Comparison of ENCODE assay signal across 19 cellular contexts in the genomic region with DNA sequence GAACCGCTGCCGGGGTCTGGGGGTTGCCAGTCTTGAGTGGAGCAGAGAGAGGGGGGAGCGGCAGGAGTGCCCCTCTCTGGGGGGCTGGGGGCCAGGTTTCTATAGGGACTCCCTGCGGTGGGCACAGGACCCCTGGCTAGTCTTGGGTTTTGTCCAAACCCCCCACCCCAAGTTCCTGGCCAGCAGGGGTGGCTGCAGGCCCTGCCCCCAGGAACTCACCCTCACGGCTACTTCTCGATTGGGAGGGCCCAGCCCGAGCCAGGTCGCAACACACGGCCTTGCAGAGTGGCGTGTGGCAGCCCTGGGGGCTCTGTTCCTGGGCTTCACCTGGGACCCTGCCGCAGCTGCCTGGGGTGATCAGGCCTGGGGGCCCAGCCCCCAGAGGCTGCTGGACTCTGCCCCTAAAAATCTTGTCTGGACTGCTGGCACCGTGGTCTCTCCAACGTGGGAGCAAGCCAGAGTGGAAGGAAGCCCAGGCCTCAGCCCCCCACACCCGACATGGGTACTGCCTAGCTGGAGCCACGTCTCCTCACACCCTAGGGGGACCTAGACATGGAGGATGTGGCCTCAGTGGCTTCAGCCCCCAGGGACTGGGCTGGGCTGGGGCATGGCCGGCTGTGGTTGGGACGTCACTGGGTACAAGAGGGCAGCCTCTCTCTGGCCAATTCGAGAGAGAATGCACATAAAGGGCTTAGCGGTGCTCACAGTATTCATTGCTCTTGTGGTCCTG. TPM values are rescaled to one million over a fixed set of nuclear protein-coding genes. Genes with fewer than 3 reads are reported as not detected.
DNase-seq lines count a peak whose midpoint lies in the region; ATAC-seq and TF ChIP-seq lines count a peak whose summit lies in the region.
"Had no signal": no experiment of that assay in that cellular context is flagged by ENCODE, and none has a peak within 500 bp of the region (broad histone marks: within the 10 kb centered on the region; RNA-seq: fewer than 3 reads in every experiment).

No MANE protein-coding gene starts in this region.

- no peaks in the 10 kb centered on the region for H3F3A ChIP-seq in SK-N-SH (replicated peaks; ENCODE audit: insufficient read depth)

- no peaks in the 10 kb centered on the region for H3K9me2 ChIP-seq in SK-N-SH

- no peak overlapping the region for H3K27ac Mint-ChIP-seq in central memory CD8-positive, alpha-beta T cell (ENCODE audit: low read depth)
- H3K27ac Mint-ChIP-seq in nephron progenitor cell (no peak overlapping the region), CD14-positive monocyte (no peak overlapping the region)
- H3K27ac Mint-ChIP-seq: activated CD4-positive, alpha-beta T cell treated with anti-CD3 and anti-CD28 coated beads for 36 hours; activated CD8-positive, alpha-beta memory T cell treated with anti-CD3 and anti-CD28 coated beads, Interleukin-2, amount 10 ng/mL, durations not matched to agents 7 days and 5 days; activated naive CD8-positive, alpha-beta T cell; activated T-helper 1 cell treated with anti-CD3 and anti-CD28 coated beads, Interleukin-12 subunit alpha, Interleukin-12 subunit beta, Interleukin-2, Interleukin-4 antibody, amounts not matched to agents 30 ng/mL and 10 ng/mL and 1 ng/mL, durations not matched to agents 14 hours and 24 hours and 36 hours; mesothelial cell of epicardium; type B pancreatic cell had no signal

- TF ChIP-seq RAD21 in SK-N-SH (IDR thresholded peaks at IDR 0.05; ENCODE audit: low read length) = no peak

- TF ChIP-seq CTCF in SK-N-SH (IDR thresholded peaks at IDR 0.05) (no peak), nephron progenitor cell (IDR thresholded peaks at IDR 0.05) (no peak), CD14-positive monocyte (IDR thresholded peaks at IDR 0.05) (no peak)

- no peak overlapping the region for H3K27ac ChIP-seq in SK-N-SH (ENCODE audit: low read depth in 2 of 2, low read length in 1 of 2)
- H3K27ac ChIP-seq: 22Rv1, brain microvascular endothelial cell, HL-60, left lung had no signal

- 0 out of 2 replicates have a peak, but pooled peaks cover 7% of the 10 kb centered on the region for H4K20me1 ChIP-seq in SK-N-SH (ENCODE audit: insufficient read depth)

- POLR2A ChIA-PET in SK-N-SH (lab: Yijun Ruan, JAX) = no interaction called here

- WGBS in SK-N-SH (ENCODE audit: low lambda C conversion rate) = 44% methylated on average over 7 of the region's 19 CpGs

- in situ Hi-C loops in KBM-7 (cut with MboI; ENCODE audit: low pct_unique_long_range_greater_than_20kb, low sequenced_read_pairs) = no loop called here

- H2AFZ ChIP-seq in SK-N-SH (ENCODE audit: low read depth) = no peak overlapping the region

- peaks cover 12% of the 10 kb centered on the region for H3K4me1 Mint-ChIP-seq in central memory CD8-positive, alpha-beta T cell
- H3K4me1 Mint-ChIP-seq in nephron progenitor cell (peaks cover 39% of the 10 kb centered on the region), CD14-positive monocyte (peaks cover 6% of the 10 kb centered on the region)

- peaks cover 9% of the 10 kb centered on the region for H3K27me3 Mint-ChIP-seq in central memory CD8-positive, alpha-beta T cell
- H3K27me3 Mint-ChIP-seq in nephron progenitor cell (ENCODE audit: low read depth, poor library complexity) = peaks cover 43% of the 10 kb centered on the region
- H3K27me3 Mint-ChIP-seq in CD14-positive monocyte (ENCODE audit: low read depth in 3 of 3) = peaks cover 8 to 57% (median 16%) of the 10 kb centered on the region in 3 donors
- H3K27me3 Mint-ChIP-seq: activated naive CD8-positive, alpha-beta T cell had no signal

- no peak overlapping the region for H3K4me3 ChIP-seq in SK-N-SH (ENCODE audit: low read depth in 2 of 2, low read length in 1 of 2)

- H3K36me3 Mint-ChIP-seq in central memory CD8-positive, alpha-beta T cell (ENCODE audit: insufficient read depth) = peaks cover 3% of the 10 kb centered on the region
- H3K36me3 Mint-ChIP-seq in nephron progenitor cell (ENCODE audit: low read depth) (no peaks in the 10 kb centered on the region), CD14-positive monocyte (no peaks in the 10 kb centered on the region)
- H3K36me3 Mint-ChIP-seq: activated CD8-positive, alpha-beta memory T cell treated with anti-CD3 and anti-CD28 coated beads, Interleukin-2, amount 10 ng/mL, durations not matched to agents 7 days and 5 days; activated naive CD8-positive, alpha-beta T cell; mesothelial cell of epicardium; type B pancreatic cell had no signal

- H3K9me3 ChIP-seq in SK-N-SH = no peaks in the 10 kb centered on the region
- H3K9me3 ChIP-seq: left lung had no signal

- H3K27me3 ChIP-seq in SK-N-SH (ENCODE audit: insufficient read depth) = peaks cover 24% of the 10 kb centered on the region; the same call in 1 of the 2 replicates

- no peak for DNase-seq in SK-N-SH
- no peak for DNase-seq in central memory CD8-positive, alpha-beta T cell (ENCODE audit: low spot score in 2 of 2)
- no peak for DNase-seq in nephron progenitor cell
- no peak for DNase-seq in CD14-positive monocyte (ENCODE audit: low spot score)
- DNase-seq in KBM-7 = no peak
- DNase-seq: activated CD8-positive, alpha-beta memory T cell treated with anti-CD3 and anti-CD28 coated beads, Interleukin-2, amount 10 ng/mL, durations not matched to agents 7 days and 5 days had no signal

- TF ChIP-seq EP300 in SK-N-SH (IDR thresholded peaks at IDR 0.05; ENCODE audit: borderline replicate concordance in 1 of 2, low read depth in 1 of 2, low read length in 1 of 2) = no peak

- H3K9ac ChIP-seq in SK-N-SH = no peak overlapping the region

- H3K36me3 ChIP-seq in SK-N-SH (replicated peaks in 1 of 2; ENCODE audit: control insufficient read depth in 1 of 2, insufficient read depth in 2 of 2, low read length in 1 of 2) = no peaks in the 10 kb centered on the region
- H3K36me3 ChIP-seq: brain microvascular endothelial cell, left lung had no signal

- ATAC-seq in SK-N-SH treated with all-trans-retinoic acid at 6 μM for 48 hours (peak; percentile 3; the same call in 1 of the 3 replicates), HG03457 (IDR thresholded peaks at IDR 0.05; ENCODE audit: unreplicated experiment) (no peak), HG02759 (IDR thresholded peaks at IDR 0.05; ENCODE audit: unreplicated experiment) (no peak)
- no peak for ATAC-seq in central memory CD8-positive, alpha-beta T cell (replicated peaks; ENCODE audit: extremely low read depth, poor library complexity, severe bottlenecking)

- peak overlapping the region; percentile 75 for H3K4me3 Mint-ChIP-seq in central memory CD8-positive, alpha-beta T cell
- H3K4me3 Mint-ChIP-seq in nephron progenitor cell (peak overlapping the region; percentile 42), CD14-positive monocyte (no peak overlapping the region)
- H3K4me3 Mint-ChIP-seq: activated CD4-positive, alpha-beta T cell treated with anti-CD3 and anti-CD28 coated beads for 36 hours; activated CD8-positive, alpha-beta memory T cell treated with anti-CD3 and anti-CD28 coated beads, Interleukin-2, amount 10 ng/mL, durations not matched to agents 7 days and 5 days; activated naive CD8-positive, alpha-beta T cell; activated T-helper 1 cell treated with anti-CD3 and anti-CD28 coated beads, Interleukin-12 subunit alpha, Interleukin-12 subunit beta, Interleukin-2, Interleukin-4 antibody, amounts not matched to agents 30 ng/mL and 10 ng/mL and 1 ng/mL, durations not matched to agents 14 hours and 24 hours and 36 hours; mesothelial cell of epicardium; neural crest cell; type B pancreatic cell had no signal

- H3K4me2 ChIP-seq in SK-N-SH = no peak overlapping the region

- intact Hi-C loops in CD14-positive monocyte (cut with micrococcal nuclease) = loop anchor here in 1 of 2 donors (5.0 kb wide), 1 partner anchor 315 kb away; the partner anchor contains the start of genes GALNS and TRAPPC2L

- no peaks in the 10 kb centered on the region for H3K9me3 Mint-ChIP-seq in central memory CD8-positive, alpha-beta T cell
- H3K9me3 Mint-ChIP-seq in nephron progenitor cell (no peaks in the 10 kb centered on the region), CD14-positive monocyte (peaks cover 0 to 4% (median 0%) of the 10 kb centered on the region in 7 donors)
- H3K9me3 Mint-ChIP-seq: activated T-helper 1 cell treated with anti-CD3 and anti-CD28 coated beads, Interleukin-12 subunit alpha, Interleukin-12 subunit beta, Interleukin-2, Interleukin-4 antibody, amounts not matched to agents 30 ng/mL and 10 ng/mL and 1 ng/mL, durations not matched to agents 14 hours and 24 hours and 36 hours; mesothelial cell of epicardium; neural crest cell; type B pancreatic cell had no signal

- peaks cover 0 to 22% of the 10 kb centered on the region in 2 experiments; a peak in 1 of 4 replicates for H3K4me1 ChIP-seq in SK-N-SH (ENCODE audit: control insufficient read depth in 1 of 2, insufficient read depth in 2 of 2, low read depth in 1 of 2, low read length in 1 of 2)

- CTCF ChIA-PET in SK-N-SH (lab: Yijun Ruan, JAX) = interaction anchor here (0.5 to 6.5 kb wide), 4 partner anchors 58 to 359 kb away, joined by 3 to 82 read pairs (median 4); partner anchors contain the start of gene APRT

- H3K79me2 ChIP-seq in SK-N-SH (ENCODE audit: insufficient read depth) = no peaks in the 10 kb centered on the region

TF ChIP-seq in SK-N-SH treated with all-trans-retinoic acid at 6 μM for 48 hours, 23 proteins besides CTCF, POLR2A, EP300 and RAD21 (continues in another document):
- TF ChIP-seq TCF4 (CRISPR knock-in tag; IDR thresholded peaks at IDR 0.05; ENCODE audit: borderline replicate concordance) = no peak
- TF ChIP-seq GLIS3 (CRISPR knock-in tag; IDR thresholded peaks at IDR 0.05) = no peak
- no peak for TF ChIP-seq ZNF70 (CRISPR knock-in tag; IDR thresholded peaks at IDR 0.05)
- no peak for TF ChIP-seq ISL1 (CRISPR knock-in tag; IDR thresholded peaks at IDR 0.05)

TF ChIP-seq in SK-N-SH, 30 proteins besides CTCF, POLR2A, EP300 and RAD21 (continues in another document):
- TF ChIP-seq RXRA (IDR thresholded peaks at IDR 0.05; ENCODE audit: borderline replicate concordance, low read depth) = no peak

RNA-seq across cellular contexts. Expression of gene CDH15, which starts 0.8 kb away (rescaled TPM):
- polyA plus RNA-seq in SK-N-SH (2012; rRNA removed) (0.03 and 0.08 TPM in 2 replicates), CD14-positive monocyte (not detected)
- polyA plus RNA-seq in SK-N-SH (2012; cell fraction: cytosol; rRNA removed) = 0.03 and 0.04 TPM in 2 replicates
- polyA plus RNA-seq in SK-N-SH (2012; cell fraction: nucleus; rRNA removed) = 0.07 and 0.23 TPM in 2 replicates

RNA-seq across cellular contexts. Expression of gene SLC22A31, which starts 28.0 kb away (rescaled TPM):
- polyA plus RNA-seq in SK-N-SH (2012; rRNA removed) (0.07 and 0.16 TPM in 2 replicates), CD14-positive monocyte (not detected)
- 0.04 TPM in 1 of 2 replicates, not detected in the other for polyA plus RNA-seq in SK-N-SH (2012; cell fraction: cytosol; rRNA removed)
- 1.5 and 2.3 TPM in 2 replicates for polyA plus RNA-seq in SK-N-SH (2012; cell fraction: nucleus; rRNA removed)

RNA-seq across cellular contexts. Expression of gene ZNF778, which starts 45.2 kb away (rescaled TPM):
- polyA plus RNA-seq in SK-N-SH (2012; rRNA removed) (6.2 and 10.8 TPM in 2 replicates), CD14-positive monocyte (under 1 TPM; 0.51 to 0.60 TPM)
- polyA plus RNA-seq in SK-N-SH (2012; cell fraction: cytosol; rRNA removed) = 3.4 and 4.1 TPM in 2 replicates
- polyA plus RNA-seq in SK-N-SH (2012; cell fraction: nucleus; rRNA removed) = 8.1 and 10.9 TPM in 2 replicates

Comparison
In these comparisons a context has a peak if more than half of its experiments do, and no peak if none do; other contexts are left out.
1. H3K4me3 Mint-ChIP-seq: peak in central memory CD8-positive, alpha-beta T cell (single experiment) and nephron progenitor cell (single experiment); none in CD14-positive monocyte (0 of 2).